16 cellular contexts compared by ENCODE assay signal in genomic region chr17:72336026-72336803, GRCh38.
DNase-seq lines count a peak whose midpoint lies in the region; ATAC-seq and TF ChIP-seq lines count a peak whose summit lies in the region.
"Had no signal": no experiment of that assay in that cellular context is flagged by ENCODE, and none has a peak within 500 bp of the region (broad histone marks: within the 10 kb centered on the region; RNA-seq: fewer than 3 reads in every experiment).

No MANE protein-coding gene starts in this region.

- H3K27ac ChIP-seq in angular gyrus (ENCODE audit: low read depth, low read length) (peak overlapping the region; percentile 10), layer of hippocampus (ENCODE audit: low read depth, low read length) (peak overlapping the region; percentile 58)
- H3K27ac ChIP-seq: 22Rv1, parathyroid adenoma had no signal

- no peak for TF ChIP-seq CTCF in glutamatergic neuron (IDR thresholded peaks at IDR 0.05; ENCODE audit: partially characterized antibody, unreplicated experiment)

- peaks cover 2% of the 10 kb centered on the region for H3K27me3 Mint-ChIP-seq in activated CD4-positive, alpha-beta memory T cell treated with anti-CD3 and anti-CD28 coated beads, Interleukin-2, amount 10 ng/mL, durations not matched to agents 7 days and 5 days
- no peaks in the 10 kb centered on the region for H3K27me3 Mint-ChIP-seq in glutamatergic neuron (ENCODE audit: unreplicated experiment)

- ATAC-seq in HG03571 (IDR thresholded peaks at IDR 0.05; ENCODE audit: unreplicated experiment) = no peak
- ATAC-seq: T-cell had no signal

- no peaks in the 10 kb centered on the region for H3K4me1 Mint-ChIP-seq in activated CD4-positive, alpha-beta memory T cell treated with anti-CD3 and anti-CD28 coated beads, Interleukin-2, amount 10 ng/mL, durations not matched to agents 7 days and 5 days
- H3K4me1 Mint-ChIP-seq in glutamatergic neuron (ENCODE audit: low read depth, unreplicated experiment) = no peaks in the 10 kb centered on the region
- H3K4me1 Mint-ChIP-seq: T-cell had no signal

- DNase-seq in DMS 273 (lab: John Stamatoyannopoulos, UW; ENCODE audit: unreplicated experiment) = peak; percentile 21
- no peak for DNase-seq in DMS 273 treated with DMSO at 0.1 percent for 48 hours (lab: John Stamatoyannopoulos, UW)
- DNase-seq in superior temporal gyrus (ENCODE audit: extremely low spot score) = peak; percentile 6
- no peak for DNase-seq in activated CD4-positive, alpha-beta memory T cell treated with anti-CD3 and anti-CD28 coated beads, Interleukin-2, amount 10 ng/mL, durations not matched to agents 7 days and 5 days
- DNase-seq in glutamatergic neuron = no peak
- DNase-seq: activated CD4-positive, CD25-positive, alpha-beta regulatory T cell; activated gamma-delta T cell; NCI-H187 treated with DMSO at 0.1 percent for 48 hours; NCI-H82; T-cell had no signal

- CTCF ChIA-PET in activated CD4-positive, alpha-beta memory T cell treated with anti-CD3 and anti-CD28 coated beads, Interleukin-2, amount 10 ng/mL, durations not matched to agents 7 days and 5 days (lab: Charles Lee) = no interaction called here

- no peaks in the 10 kb centered on the region for H3K27me3 ChIP-seq in layer of hippocampus (ENCODE audit: control insufficient read depth, insufficient read depth, low read length)
- H3K27me3 ChIP-seq: breast epithelium had no signal

- H3K4me3 Mint-ChIP-seq in activated CD4-positive, alpha-beta memory T cell treated with anti-CD3 and anti-CD28 coated beads, Interleukin-2, amount 10 ng/mL, durations not matched to agents 7 days and 5 days = no peak overlapping the region
- H3K4me3 Mint-ChIP-seq in glutamatergic neuron (ENCODE audit: unreplicated experiment) = no peak overlapping the region
- H3K4me3 Mint-ChIP-seq: T-cell had no signal

- POLR2A ChIA-PET in activated CD4-positive, alpha-beta memory T cell treated with anti-CD3 and anti-CD28 coated beads, Interleukin-2, amount 10 ng/mL, durations not matched to agents 7 days and 5 days (lab: Charles Lee) = no interaction called here

- peaks cover 2% of the 10 kb centered on the region for H3K9me3 Mint-ChIP-seq in activated CD4-positive, alpha-beta memory T cell treated with anti-CD3 and anti-CD28 coated beads, Interleukin-2, amount 10 ng/mL, durations not matched to agents 7 days and 5 days
- no peaks in the 10 kb centered on the region for H3K9me3 Mint-ChIP-seq in glutamatergic neuron (ENCODE audit: unreplicated experiment)

- no peaks in the 10 kb centered on the region for H3K36me3 Mint-ChIP-seq in activated CD4-positive, alpha-beta memory T cell treated with anti-CD3 and anti-CD28 coated beads, Interleukin-2, amount 10 ng/mL, durations not matched to agents 7 days and 5 days (ENCODE audit: low read depth)
- no peaks in the 10 kb centered on the region for H3K36me3 Mint-ChIP-seq in glutamatergic neuron (ENCODE audit: unreplicated experiment)
- H3K36me3 Mint-ChIP-seq: T-cell had no signal

- H3K27ac Mint-ChIP-seq in activated CD4-positive, alpha-beta memory T cell treated with anti-CD3 and anti-CD28 coated beads, Interleukin-2, amount 10 ng/mL, durations not matched to agents 7 days and 5 days = no peak overlapping the region
- H3K27ac Mint-ChIP-seq in glutamatergic neuron (ENCODE audit: unreplicated experiment) = no peak overlapping the region
- H3K27ac Mint-ChIP-seq: T-cell had no signal

Comparison
In these comparisons a context has a peak if more than half of its experiments do, and no peak if none do; other contexts are left out.
1. DNase-seq: peak in DMS 273 (single experiment) and superior temporal gyrus (single experiment); none in DMS 273 treated with DMSO at 0.1 percent for 48 hours (single experiment), activated CD4-positive, alpha-beta memory T cell treated with anti-CD3 and anti-CD28 coated beads, Interleukin-2, amount 10 ng/mL, durations not matched to agents 7 days and 5 days (single experiment) and glutamatergic neuron (single experiment).